Comparison of ENCODE assay signal across 16 cellular contexts in genomic region chr13:31209819-31210209, GRCh38. TPM values are rescaled to one million over a fixed set of nuclear protein-coding genes. Genes with fewer than 3 reads are reported as not detected.
DNase-seq lines count a peak whose midpoint lies in the region; ATAC-seq and TF ChIP-seq lines count a peak whose summit lies in the region.
"Had no signal": no experiment of that assay in that cellular context is flagged by ENCODE, and none has a peak within 500 bp of the region (broad histone marks: within the 10 kb centered on the region; RNA-seq: fewer than 3 reads in every experiment).

No MANE protein-coding gene starts in this region.

- H3K36me3 Mint-ChIP-seq in activated CD8-positive, alpha-beta T cell treated with anti-CD3 and anti-CD28 coated beads, Interleukin-2, amount 10 ng/mL, durations not matched to agents 7 days and 5 days (ENCODE audit: low read depth), result no peaks in the 10 kb centered on the region
- H3K36me3 Mint-ChIP-seq in activated CD8-positive, alpha-beta T cell treated with anti-CD3 and anti-CD28 coated beads for 36 hours (ENCODE audit: low read depth), result no peaks in the 10 kb centered on the region
- H3K36me3 Mint-ChIP-seq in WTC11, result no peaks in the 10 kb centered on the region

- no peak overlapping the region for H2BK15ac ChIP-seq in mesendoderm (replicated peaks; ENCODE audit: low read depth)

- POLR2A ChIA-PET in activated CD8-positive, alpha-beta T cell treated with anti-CD3 and anti-CD28 coated beads, Interleukin-2, amount 10 ng/mL, durations not matched to agents 7 days and 5 days (lab: Charles Lee), result no interaction called here
- POLR2A ChIA-PET in activated CD8-positive, alpha-beta T cell treated with anti-CD3 and anti-CD28 coated beads for 36 hours (lab: Charles Lee), result interaction anchor here (1.1 kb wide), 1 partner anchor 9 kb away, joined by 3 read pairs; no protein-coding TSS in a partner anchor
- POLR2A ChIA-PET in WTC11 (lab: Charles Lee), result no interaction called here

- H4K5ac ChIP-seq in mesendoderm (ENCODE audit: low read length), result no peak overlapping the region

- no peak overlapping the region for H2BK5ac ChIP-seq in mesendoderm (ENCODE audit: low read length)

- H3K79me1 ChIP-seq in mesendoderm (ENCODE audit: low read length), result no peaks in the 10 kb centered on the region

- no peak for TF ChIP-seq CTCF in activated CD8-positive, alpha-beta T cell treated with anti-CD3 and anti-CD28 coated beads for 36 hours (IDR thresholded peaks at IDR 0.05)
- no peak for TF ChIP-seq CTCF in WTC11 (IDR thresholded peaks at IDR 0.05)
- no peak for TF ChIP-seq CTCF in thoracic aorta (IDR thresholded peaks at IDR 0.05)
- no peak for TF ChIP-seq CTCF in vagina (IDR thresholded peaks at IDR 0.05)

- H3K36me3 ChIP-seq in mesendoderm (ENCODE audit: control insufficient read depth, insufficient read depth, low read length) (no peaks in the 10 kb centered on the region), thoracic aorta (no peaks in the 10 kb centered on the region), vagina (no peaks in the 10 kb centered on the region)
- H3K36me3 ChIP-seq: neutrophil had no signal

- H3K4me2 ChIP-seq in mesendoderm (ENCODE audit: low read length), result no peak overlapping the region

- intact Hi-C loops in activated CD8-positive, alpha-beta T cell treated with anti-CD3 and anti-CD28 coated beads for 36 hours (cut with micrococcal nuclease), result no loop called here
- intact Hi-C loops in vagina (cut with DNase I), result no loop called here

- H3K27ac Mint-ChIP-seq in activated CD8-positive, alpha-beta T cell treated with anti-CD3 and anti-CD28 coated beads, Interleukin-2, amount 10 ng/mL, durations not matched to agents 7 days and 5 days, result no peak overlapping the region
- no peak overlapping the region for H3K27ac Mint-ChIP-seq in activated CD8-positive, alpha-beta T cell treated with anti-CD3 and anti-CD28 coated beads for 36 hours
- H3K27ac Mint-ChIP-seq in WTC11, result 0 out of 2 replicates have a peak overlapping the region, but pooled peaks have one; percentile 17
- H3K27ac Mint-ChIP-seq: activated CD4-positive, alpha-beta T cell treated with anti-CD3 and anti-CD28 coated beads, Interleukin-2, amount 10 ng/mL, durations not matched to agents 24 days and 14 days; activated naive CD8-positive, alpha-beta T cell; stimulated activated naive CD8-positive, alpha-beta T cell treated with anti-CD3 and anti-CD28 coated beads, Interleukin-15, Interleukin-2, amounts not matched to agents 100 ng/mL and 50 ng/mL, for 24 hours had no signal

- H3K4me3 Mint-ChIP-seq in activated CD8-positive, alpha-beta T cell treated with anti-CD3 and anti-CD28 coated beads, Interleukin-2, amount 10 ng/mL, durations not matched to agents 7 days and 5 days, result no peak overlapping the region
- H3K4me3 Mint-ChIP-seq in activated CD8-positive, alpha-beta T cell treated with anti-CD3 and anti-CD28 coated beads for 36 hours, result no peak overlapping the region
- no peak overlapping the region for H3K4me3 Mint-ChIP-seq in WTC11
- H3K4me3 Mint-ChIP-seq: activated CD4-positive, alpha-beta T cell treated with anti-CD3 and anti-CD28 coated beads, Interleukin-2, amount 10 ng/mL, durations not matched to agents 24 days and 14 days; activated naive CD8-positive, alpha-beta T cell; stimulated activated naive CD8-positive, alpha-beta T cell treated with anti-CD3 and anti-CD28 coated beads, Interleukin-15, Interleukin-2, amounts not matched to agents 100 ng/mL and 50 ng/mL, for 24 hours had no signal

- peak; percentile 10 for DNase-seq in activated CD8-positive, alpha-beta T cell treated with anti-CD3 and anti-CD28 coated beads, Interleukin-2, amount 10 ng/mL, durations not matched to agents 7 days and 5 days
- no peak for DNase-seq in activated CD8-positive, alpha-beta T cell treated with anti-CD3 and anti-CD28 coated beads for 36 hours
- DNase-seq in WTC11 (ENCODE audit: low spot score) (no peak), mesendoderm (no peak), thoracic aorta (ENCODE audit: low spot score) (no peak), RPMI8226 (no peak), vagina (ENCODE audit: extremely low spot score in 2 of 2) (no peak), NCI-H524 treated with DMSO at 0.1 percent for 48 hours (lab: John Stamatoyannopoulos, UW) (no peak)
- DNase-seq: ACHN; activated CD4-positive, alpha-beta T cell treated with anti-CD3 and anti-CD28 coated beads, Interleukin-2, amount 10 ng/mL, durations not matched to agents 24 days and 14 days; GDM1; mammary epithelial cell; T1000 had no signal

- H3K27me3 ChIP-seq in mesendoderm (ENCODE audit: insufficient read depth, low read length, poor library complexity) (no peaks in the 10 kb centered on the region), thoracic aorta (replicated peaks; ENCODE audit: insufficient read depth) (no peaks in the 10 kb centered on the region), vagina (no peaks in the 10 kb centered on the region)
- H3K27me3 ChIP-seq: neutrophil had no signal

- H3K9me3 Mint-ChIP-seq in activated CD8-positive, alpha-beta T cell treated with anti-CD3 and anti-CD28 coated beads, Interleukin-2, amount 10 ng/mL, durations not matched to agents 7 days and 5 days (ENCODE audit: insufficient read depth), result no peaks in the 10 kb centered on the region
- no peaks in the 10 kb centered on the region for H3K9me3 Mint-ChIP-seq in activated CD8-positive, alpha-beta T cell treated with anti-CD3 and anti-CD28 coated beads for 36 hours
- no peaks in the 10 kb centered on the region for H3K9me3 Mint-ChIP-seq in WTC11
- H3K9me3 Mint-ChIP-seq: activated CD4-positive, alpha-beta T cell treated with anti-CD3 and anti-CD28 coated beads, Interleukin-2, amount 10 ng/mL, durations not matched to agents 24 days and 14 days; stimulated activated naive CD8-positive, alpha-beta T cell treated with anti-CD3 and anti-CD28 coated beads, Interleukin-15, Interleukin-2, amounts not matched to agents 100 ng/mL and 50 ng/mL, for 24 hours had no signal

- no peaks in the 10 kb centered on the region for H3K79me2 ChIP-seq in mesendoderm (ENCODE audit: control insufficient read depth, insufficient read depth, low read length)

- H3K27ac ChIP-seq in mesendoderm (ENCODE audit: low read depth, low read length) (no peak overlapping the region), thoracic aorta (no peak overlapping the region), vagina (no peak overlapping the region)
- H3K27ac ChIP-seq: neutrophil had no signal

- H3K4me1 ChIP-seq in mesendoderm (ENCODE audit: control insufficient read depth, low read depth, low read length) (peaks cover 7% of the 10 kb centered on the region), thoracic aorta (ENCODE audit: control insufficient read depth in 1 of 2, low read depth in 2 of 2) (peaks cover 14 to 25% of the 10 kb centered on the region in 2 donors), vagina (peaks cover 28% of the 10 kb centered on the region)

- no peak overlapping the region for H3K23ac ChIP-seq in mesendoderm (ENCODE audit: low read length)

- no peak overlapping the region for H3K4me3 ChIP-seq in mesendoderm (ENCODE audit: low read length)
- H3K4me3 ChIP-seq in thoracic aorta, result peak overlapping the region; percentile 9
- no peak overlapping the region for H3K4me3 ChIP-seq in vagina

- H3K9me3 ChIP-seq in thoracic aorta (no peaks in the 10 kb centered on the region), vagina (no peaks in the 10 kb centered on the region)
- H3K9me3 ChIP-seq: neutrophil had no signal

- no peak for TF ChIP-seq POLR2A in vagina (IDR thresholded peaks at IDR 0.05)

- no CpG with 5 or more reads among the region's 4 CpGs for WGBS in mesendoderm (ENCODE audit: extremely low coverage, insufficient coverage, low lambda C conversion rate)

- no peak overlapping the region for H2BK120ac ChIP-seq in mesendoderm (ENCODE audit: low read depth, low read length)

- H4K8ac ChIP-seq in mesendoderm (ENCODE audit: low read depth, low read length), result no peak overlapping the region

- CTCF ChIA-PET in activated CD8-positive, alpha-beta T cell treated with anti-CD3 and anti-CD28 coated beads, Interleukin-2, amount 10 ng/mL, durations not matched to agents 7 days and 5 days (lab: Charles Lee), result interaction anchor here (0.9 to 1.7 kb wide), 2 partner anchors 10 to 26 kb away, joined by 3 to 4 read pairs; partner anchors contain the start of gene B3GLCT
- CTCF ChIA-PET in activated CD8-positive, alpha-beta T cell treated with anti-CD3 and anti-CD28 coated beads for 36 hours (lab: Charles Lee), result interaction anchor here (0.9 to 1.7 kb wide), 2 partner anchors 9 to 10 kb away, joined by 3 to 4 read pairs; no protein-coding TSS in a partner anchor
- CTCF ChIA-PET in WTC11 (lab: Charles Lee), result interaction anchor here (1.0 to 2.5 kb wide), 2 partner anchors 10 to 17 kb away, joined by 3 to 15 read pairs; partner anchors contain the start of gene B3GLCT

- H2AK5ac ChIP-seq in mesendoderm (ENCODE audit: low read length), result no peak overlapping the region

- no peak overlapping the region for H3K4ac ChIP-seq in mesendoderm (ENCODE audit: low read depth, low read length)

- H3K9ac ChIP-seq in mesendoderm (ENCODE audit: low read length), result no peak overlapping the region

- no peaks in the 10 kb centered on the region for H3K27me3 Mint-ChIP-seq in activated CD8-positive, alpha-beta T cell treated with anti-CD3 and anti-CD28 coated beads, Interleukin-2, amount 10 ng/mL, durations not matched to agents 7 days and 5 days (ENCODE audit: low read depth)
- no peaks in the 10 kb centered on the region for H3K27me3 Mint-ChIP-seq in activated CD8-positive, alpha-beta T cell treated with anti-CD3 and anti-CD28 coated beads for 36 hours
- no peaks in the 10 kb centered on the region for H3K27me3 Mint-ChIP-seq in WTC11 (ENCODE audit: low read depth)
- H3K27me3 Mint-ChIP-seq: activated CD4-positive, alpha-beta T cell treated with anti-CD3 and anti-CD28 coated beads, Interleukin-2, amount 10 ng/mL, durations not matched to agents 24 days and 14 days; activated naive CD8-positive, alpha-beta T cell; stimulated activated naive CD8-positive, alpha-beta T cell treated with anti-CD3 and anti-CD28 coated beads, Interleukin-15, Interleukin-2, amounts not matched to agents 100 ng/mL and 50 ng/mL, for 24 hours had no signal

- no peak overlapping the region for H3K56ac ChIP-seq in mesendoderm (ENCODE audit: low read length)

- no peak for ATAC-seq in activated CD8-positive, alpha-beta T cell treated with anti-CD3 and anti-CD28 coated beads, Interleukin-2, amount 10 ng/mL, durations not matched to agents 7 days and 5 days
- no peak for ATAC-seq in activated CD8-positive, alpha-beta T cell treated with anti-CD3 and anti-CD28 coated beads for 36 hours
- no peak for ATAC-seq in WTC11
- ATAC-seq in thoracic aorta (ENCODE audit: insufficient number of reproducible peaks, low FRiP score, low read depth), result no peak

- peaks cover 7% of the 10 kb centered on the region for H3K4me1 Mint-ChIP-seq in activated CD8-positive, alpha-beta T cell treated with anti-CD3 and anti-CD28 coated beads, Interleukin-2, amount 10 ng/mL, durations not matched to agents 7 days and 5 days (ENCODE audit: low read depth)
- H3K4me1 Mint-ChIP-seq in activated CD8-positive, alpha-beta T cell treated with anti-CD3 and anti-CD28 coated beads for 36 hours (ENCODE audit: low read depth), result peaks cover 27% of the 10 kb centered on the region
- peaks cover 30% of the 10 kb centered on the region for H3K4me1 Mint-ChIP-seq in WTC11

- peak overlapping the region; percentile 69 for H3K18ac ChIP-seq in mesendoderm (ENCODE audit: low read length)

RNA-seq across cellular contexts. Expression of gene B3GLCT, which starts 10.0 kb away (rescaled TPM):
- total RNA-seq in activated CD8-positive, alpha-beta T cell treated with anti-CD3 and anti-CD28 coated beads, Interleukin-2, amount 10 ng/mL, durations not matched to agents 7 days and 5 days, result 1 to 10 TPM; 5.0 to 5.5 TPM
- 1 to 10 TPM; 2.4 to 2.5 TPM for total RNA-seq in activated CD8-positive, alpha-beta T cell treated with anti-CD3 and anti-CD28 coated beads for 36 hours
- 2.4 to 3.1 TPM (median 2.7 TPM) in 3 replicates for total RNA-seq in WTC11 (2021)
- polyA plus RNA-seq in mesendoderm (2013, experiment 1 of 2), result 4.2 TPM
- polyA plus RNA-seq in mesendoderm (2013, experiment 2 of 2), result 4.0 TPM
- 10 to 100 TPM in 1 of 2 donors, 1 to 10 TPM in 1; 9.3 to 10.4 TPM for total RNA-seq in thoracic aorta
- 8.1 TPM for total RNA-seq in vagina

RNA-seq across cellular contexts. Expression of gene HSPH1, which starts 48.1 kb away (rescaled TPM):
- 100 to 1,000 TPM; 139 to 140 TPM for total RNA-seq in activated CD8-positive, alpha-beta T cell treated with anti-CD3 and anti-CD28 coated beads, Interleukin-2, amount 10 ng/mL, durations not matched to agents 7 days and 5 days
- 100 to 1,000 TPM; 214 TPM for total RNA-seq in activated CD8-positive, alpha-beta T cell treated with anti-CD3 and anti-CD28 coated beads for 36 hours
- total RNA-seq in WTC11 (2021), result 97.0 to 114 TPM (median 97.3 TPM) in 3 replicates
- polyA plus RNA-seq in mesendoderm (2013, experiment 1 of 2), result 120 TPM
- polyA plus RNA-seq in mesendoderm (2013, experiment 2 of 2), result 115 TPM
- 10 to 100 TPM; 21.4 to 52.7 TPM for total RNA-seq in thoracic aorta
- 75.4 TPM for total RNA-seq in vagina
